In genomic region chr5:9851458-9851857, GRCh38 we compare ENCODE assay signal across 11 cellular contexts.
DNase-seq lines count a peak whose midpoint lies in the region; ATAC-seq and TF ChIP-seq lines count a peak whose summit lies in the region.
"Had no signal": no experiment of that assay in that cellular context is flagged by ENCODE, and none has a peak within 500 bp of the region (broad histone marks: within the 10 kb centered on the region; RNA-seq: fewer than 3 reads in every experiment).

No MANE protein-coding gene starts in this region.

- TF ChIP-seq CTCF in RWPE1 (conservative IDR thresholded peaks at IDR 0.05; ENCODE audit: low read depth), result 0 out of 2 replicates have a peak, but pooled peaks have one; percentile 13

- POLR2A ChIA-PET in RWPE1 (lab: Yijun Ruan, JAX; ENCODE audit: low non-redundant PET), result no interaction called here

- intact Hi-C loops in sciatic nerve (cut with DNase I), result no loop called here

- peak; percentile 93 for DNase-seq in GM04504 (ENCODE audit: low read depth)
- DNase-seq in RWPE1 (ENCODE audit: low spot score), result peak; percentile 18
- peak; percentile 90 for DNase-seq in fibroblast of gingiva (ENCODE audit: low read depth)
- DNase-seq in sciatic nerve (ENCODE audit: low spot score), result no peak
- DNase-seq in NK-92 (lab: John Stamatoyannopoulos, UW; ENCODE audit: unreplicated experiment), result no peak
- DNase-seq: retina had no signal

- no peak for TF ChIP-seq POLR2A in GM18505 (IDR thresholded peaks at IDR 0.05; ENCODE audit: borderline replicate concordance, extremely low read depth, insufficient read depth, insufficient read length)

- peak; percentile 36 for ATAC-seq in sciatic nerve
- ATAC-seq in GM18520 (IDR thresholded peaks at IDR 0.05; ENCODE audit: unreplicated experiment), result no peak
- no peak for ATAC-seq in HG03108 (IDR thresholded peaks at IDR 0.05; ENCODE audit: unreplicated experiment)
- no peak for ATAC-seq in GM18505 (IDR thresholded peaks at IDR 0.05; ENCODE audit: unreplicated experiment)
- ATAC-seq: GM12878; stimulated activated memory B cell treated with anti-CD40 and anti-IgM and Interleukin-4, amounts not matched to agents 10 μg/mL and 1 μg/mL and 100 μg/mL, for 72 hours had no signal

- no peak overlapping the region for H3K27ac ChIP-seq in RWPE1

- CTCF ChIA-PET in RWPE1 (lab: Yijun Ruan, JAX), result no interaction called here

Comparison
In these comparisons a context has a peak if more than half of its experiments do, and no peak if none do; other contexts are left out.
1. DNase-seq: peak in GM04504 (single experiment), RWPE1 (single experiment) and fibroblast of gingiva (single experiment); none in sciatic nerve (single experiment) and NK-92 (single experiment).